In genomic region chr6:154998855-154999254, GRCh38 we compare ENCODE assay signal across 7 cellular contexts.
"Had no signal": no experiment of that assay in that cellular context is flagged by ENCODE, and none has a peak within 500 bp of the region (broad histone marks: within the 10 kb centered on the region; RNA-seq: fewer than 3 reads in every experiment).

No MANE protein-coding gene starts in this region.

- DNase-seq: H9, HCEC 1CT, IMR-90, KG1 had no signal

- H3K4me3 ChIP-seq: GM23338, K562 had no signal

- ATAC-seq: GM23338, K562 had no signal

- H3K27ac ChIP-seq: HL-60 had no signal
